Comparison of ENCODE assay signal across 2 cellular contexts in genomic region chr6:105675715-105676397, GRCh38.
TF ChIP-seq lines count a peak whose summit lies in the region.

No MANE protein-coding gene starts in this region.

TF ChIP-seq in IMR-90, 13 proteins besides CTCF, POLR2A, EP300 and RAD21:
- TF ChIP-seq CEBPB (IDR thresholded peaks at IDR 0.05; ENCODE audit: low read depth, low read length) (no peak), SMC3 (IDR thresholded peaks at IDR 0.05; ENCODE audit: low read depth, low read length) (no peak), MAFK (IDR thresholded peaks at IDR 0.05; ENCODE audit: low read depth, low read length) (no peak), NFE2L2 (IDR thresholded peaks at IDR 0.05; ENCODE audit: low read depth, low read length) (no peak), CHD1 (IDR thresholded peaks at IDR 0.05; ENCODE audit: low read depth, low read length) (no peak), FOS (IDR thresholded peaks at IDR 0.05; ENCODE audit: low read depth, low read length) (no peak), BHLHE40 (IDR thresholded peaks at IDR 0.05; ENCODE audit: low read depth, low read length) (no peak)
- TF ChIP-seq, protein P1, sequence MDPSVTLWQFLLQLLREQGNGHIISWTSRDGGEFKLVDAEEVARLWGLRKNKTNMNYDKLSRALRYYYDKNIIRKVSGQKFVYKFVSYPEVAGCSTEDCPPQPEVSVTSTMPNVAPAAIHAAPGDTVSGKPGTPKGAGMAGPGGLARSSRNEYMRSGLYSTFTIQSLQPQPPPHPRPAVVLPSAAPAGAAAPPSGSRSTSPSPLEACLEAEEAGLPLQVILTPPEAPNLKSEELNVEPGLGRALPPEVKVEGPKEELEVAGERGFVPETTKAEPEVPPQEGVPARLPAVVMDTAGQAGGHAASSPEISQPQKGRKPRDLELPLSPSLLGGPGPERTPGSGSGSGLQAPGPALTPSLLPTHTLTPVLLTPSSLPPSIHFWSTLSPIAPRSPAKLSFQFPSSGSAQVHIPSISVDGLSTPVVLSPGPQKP (IDR thresholded peaks at IDR 0.05; ENCODE audit: borderline replicate concordance, low read depth, low read length): no peak
TF ChIP-seq in IMR-90: peak in this region for 0.

TF ChIP-seq in SK-N-SH, 30 proteins besides CTCF, POLR2A, EP300 and RAD21:
- no peak for TF ChIP-seq ZBTB33 (IDR thresholded peaks at IDR 0.05; ENCODE audit: borderline replicate concordance, low read depth)
- no peak for TF ChIP-seq EZH2phosphoT487 (IDR thresholded peaks at IDR 0.05; ENCODE audit: borderline replicate concordance, low read depth)
- TF ChIP-seq POLR2AphosphoS5 (IDR thresholded peaks at IDR 0.05; ENCODE audit: low read depth, low read length): peak; percentile 46; the same call in 1 of the 2 replicates
- no peak for TF ChIP-seq YY1 (IDR thresholded peaks at IDR 0.05; ENCODE audit: low read depth)
- no peak for TF ChIP-seq RCOR1 (IDR thresholded peaks at IDR 0.05; ENCODE audit: low read length)
- TF ChIP-seq GABPA (IDR thresholded peaks at IDR 0.05; ENCODE audit: low read depth): no peak
- no peak for TF ChIP-seq ELF1 (IDR thresholded peaks at IDR 0.05)
- TF ChIP-seq JUND (IDR thresholded peaks at IDR 0.05): peak; percentile 78
- TF ChIP-seq SIN3A (IDR thresholded peaks at IDR 0.05; ENCODE audit: borderline replicate concordance, low read depth, low read length): 0 out of 2 replicates have a peak, but pooled peaks have one; percentile 21
- peak; percentile 70 for TF ChIP-seq TCF12 (IDR thresholded peaks at IDR 0.05)
- TF ChIP-seq FOSL2 (IDR thresholded peaks at IDR 0.05; ENCODE audit: borderline replicate concordance, low read depth): peak; percentile 85; the same call in 1 of the 2 replicates
- no peak for TF ChIP-seq SMC3 (IDR thresholded peaks at IDR 0.05; ENCODE audit: low read depth, low read length)
- no peak for TF ChIP-seq TEAD4 (IDR thresholded peaks at IDR 0.05; ENCODE audit: borderline replicate concordance, insufficient read depth)
- no peak for TF ChIP-seq CHD2 (IDR thresholded peaks at IDR 0.05; ENCODE audit: low read length, partially characterized antibody)
- TF ChIP-seq, protein P2, sequence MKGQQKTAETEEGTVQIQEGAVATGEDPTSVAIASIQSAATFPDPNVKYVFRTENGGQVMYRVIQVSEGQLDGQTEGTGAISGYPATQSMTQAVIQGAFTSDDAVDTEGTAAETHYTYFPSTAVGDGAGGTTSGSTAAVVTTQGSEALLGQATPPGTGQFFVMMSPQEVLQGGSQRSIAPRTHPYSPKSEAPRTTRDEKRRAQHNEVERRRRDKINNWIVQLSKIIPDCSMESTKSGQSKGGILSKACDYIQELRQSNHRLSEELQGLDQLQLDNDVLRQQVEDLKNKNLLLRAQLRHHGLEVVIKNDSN (IDR thresholded peaks at IDR 0.05; ENCODE audit: borderline replicate concordance, low read depth): 0 out of 2 replicates have a peak, but pooled peaks have one; percentile 23
- TF ChIP-seq MEF2A (IDR thresholded peaks at IDR 0.05; ENCODE audit: borderline replicate concordance, low read depth): no peak
- TF ChIP-seq REST (IDR thresholded peaks at IDR 0.05; ENCODE audit: low read depth, low read length): peak; percentile 45; the same call in 1 of the 2 replicates
- TF ChIP-seq, protein P3, sequence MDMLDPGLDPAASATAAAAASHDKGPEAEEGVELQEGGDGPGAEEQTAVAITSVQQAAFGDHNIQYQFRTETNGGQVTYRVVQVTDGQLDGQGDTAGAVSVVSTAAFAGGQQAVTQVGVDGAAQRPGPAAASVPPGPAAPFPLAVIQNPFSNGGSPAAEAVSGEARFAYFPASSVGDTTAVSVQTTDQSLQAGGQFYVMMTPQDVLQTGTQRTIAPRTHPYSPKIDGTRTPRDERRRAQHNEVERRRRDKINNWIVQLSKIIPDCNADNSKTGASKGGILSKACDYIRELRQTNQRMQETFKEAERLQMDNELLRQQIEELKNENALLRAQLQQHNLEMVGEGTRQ (IDR thresholded peaks at IDR 0.05; ENCODE audit: borderline replicate concordance, low read depth, low read length): no peak
- TF ChIP-seq RXRA (IDR thresholded peaks at IDR 0.05; ENCODE audit: borderline replicate concordance, low read depth): no peak
- TF ChIP-seq TAF1 (IDR thresholded peaks at IDR 0.05; ENCODE audit: borderline replicate concordance, low read depth, low read length): peak; percentile 39; the same call in 1 of the 2 replicates
- TF ChIP-seq FOXJ3 (CRISPR knock-in tag; IDR thresholded peaks at IDR 0.05): no peak
- TF ChIP-seq NFIC (IDR thresholded peaks at IDR 0.05; ENCODE audit: borderline replicate concordance): peak; percentile 50; the same call in 1 of the 2 replicates
- 0 out of 2 replicates have a peak, but pooled peaks have one; percentile 13 for TF ChIP-seq FOXM1 (IDR thresholded peaks at IDR 0.05; ENCODE audit: low read depth)
- TF ChIP-seq IRF3 (IDR thresholded peaks at IDR 0.05; ENCODE audit: low read depth, low read length): no peak
- TF ChIP-seq RFX5 (IDR thresholded peaks at IDR 0.05; ENCODE audit: low read length): no peak
- TF ChIP-seq, protein P4, sequence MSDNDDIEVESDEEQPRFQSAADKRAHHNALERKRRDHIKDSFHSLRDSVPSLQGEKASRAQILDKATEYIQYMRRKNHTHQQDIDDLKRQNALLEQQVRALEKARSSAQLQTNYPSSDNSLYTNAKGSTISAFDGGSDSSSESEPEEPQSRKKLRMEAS (IDR thresholded peaks at IDR 0.05; ENCODE audit: low read depth): peak; percentile 40; the same call in 1 of the 2 replicates
- TF ChIP-seq NRF1 (IDR thresholded peaks at IDR 0.05; ENCODE audit: low read depth, low read length): no peak
- no peak for TF ChIP-seq GATA2 (CRISPR knock-in tag; IDR thresholded peaks at IDR 0.05)
- TF ChIP-seq, protein P5, sequence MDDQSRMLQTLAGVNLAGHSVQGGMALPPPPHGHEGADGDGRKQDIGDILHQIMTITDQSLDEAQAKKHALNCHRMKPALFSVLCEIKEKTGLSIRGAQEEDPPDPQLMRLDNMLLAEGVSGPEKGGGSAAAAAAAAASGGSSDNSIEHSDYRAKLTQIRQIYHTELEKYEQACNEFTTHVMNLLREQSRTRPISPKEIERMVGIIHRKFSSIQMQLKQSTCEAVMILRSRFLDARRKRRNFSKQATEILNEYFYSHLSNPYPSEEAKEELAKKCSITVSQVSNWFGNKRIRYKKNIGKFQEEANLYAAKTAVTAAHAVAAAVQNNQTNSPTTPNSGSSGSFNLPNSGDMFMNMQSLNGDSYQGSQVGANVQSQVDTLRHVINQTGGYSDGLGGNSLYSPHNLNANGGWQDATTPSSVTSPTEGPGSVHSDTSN (IDR thresholded peaks at IDR 0.05): peak; percentile 76
- TF ChIP-seq MXI1 (IDR thresholded peaks at IDR 0.05; ENCODE audit: low read depth, low read length): no peak
